In genomic region chr17:51703364-51704341, GRCh38 we compare ENCODE assay signal across 2 cellular contexts.
TF ChIP-seq lines count a peak whose summit lies in the region.

No MANE protein-coding gene starts in this region.

TF ChIP-seq in liver, 16 proteins besides CTCF, POLR2A, EP300 and RAD21:
- TF ChIP-seq, protein P1, sequence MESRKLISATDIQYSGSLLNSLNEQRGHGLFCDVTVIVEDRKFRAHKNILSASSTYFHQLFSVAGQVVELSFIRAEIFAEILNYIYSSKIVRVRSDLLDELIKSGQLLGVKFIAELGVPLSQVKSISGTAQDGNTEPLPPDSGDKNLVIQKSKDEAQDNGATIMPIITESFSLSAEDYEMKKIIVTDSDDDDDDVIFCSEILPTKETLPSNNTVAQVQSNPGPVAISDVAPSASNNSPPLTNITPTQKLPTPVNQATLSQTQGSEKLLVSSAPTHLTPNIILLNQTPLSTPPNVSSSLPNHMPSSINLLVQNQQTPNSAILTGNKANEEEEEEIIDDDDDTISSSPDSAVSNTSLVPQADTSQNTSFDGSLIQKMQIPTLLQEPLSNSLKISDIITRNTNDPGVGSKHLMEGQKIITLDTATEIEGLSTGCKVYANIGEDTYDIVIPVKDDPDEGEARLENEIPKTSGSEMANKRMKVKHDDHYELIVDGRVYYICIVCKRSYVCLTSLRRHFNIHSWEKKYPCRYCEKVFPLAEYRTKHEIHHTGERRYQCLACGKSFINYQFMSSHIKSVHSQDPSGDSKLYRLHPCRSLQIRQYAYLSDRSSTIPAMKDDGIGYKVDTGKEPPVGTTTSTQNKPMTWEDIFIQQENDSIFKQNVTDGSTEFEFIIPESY (IDR thresholded peaks at IDR 0.05) = peak; percentile 57
- TF ChIP-seq TAF1 (conservative IDR thresholded peaks at IDR 0.05) (no peak), EGR1 (IDR thresholded peaks at IDR 0.05; ENCODE audit: low read depth in 2 of 2) (no peak), MAX (IDR thresholded peaks at IDR 0.05) (peak; percentile 18), FOXA2 (IDR thresholded peaks at IDR 0.05) (no peak), YY1 (IDR thresholded peaks at IDR 0.05) (peak; percentile 41), HNF4A (conservative IDR thresholded peaks at IDR 0.05) (peak; percentile 52 to 67), HNF4G (IDR thresholded peaks at IDR 0.05) (no peak), JUND (IDR thresholded peaks at IDR 0.05) (peak; percentile 42 to 78), RXRA (IDR thresholded peaks at IDR 0.05) (peak; percentile 66 to 74), GABPA (IDR thresholded peaks at IDR 0.05 in 1 of 2, conservative IDR thresholded peaks at IDR 0.05 in 1 of 2) (no peak), NR2F2 (IDR thresholded peaks at IDR 0.05) (peak; percentile 29), REST (IDR thresholded peaks at IDR 0.05) (no peak), SP1 (IDR thresholded peaks at IDR 0.05) (no peak), FOXA1 (IDR thresholded peaks at IDR 0.05) (peak; percentile 14)
- TF ChIP-seq, protein P2, sequence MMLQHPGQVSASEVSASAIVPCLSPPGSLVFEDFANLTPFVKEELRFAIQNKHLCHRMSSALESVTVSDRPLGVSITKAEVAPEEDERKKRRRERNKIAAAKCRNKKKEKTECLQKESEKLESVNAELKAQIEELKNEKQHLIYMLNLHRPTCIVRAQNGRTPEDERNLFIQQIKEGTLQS (IDR thresholded peaks at IDR 0.05) = peak; percentile 12

TF ChIP-seq in HepG2, 621 proteins besides CTCF, POLR2A, EP300 and RAD21 (continued from another document):
- no peak for TF ChIP-seq GPBP1L1 (CRISPR knock-in tag; IDR thresholded peaks at IDR 0.05)
- TF ChIP-seq, protein P3, sequence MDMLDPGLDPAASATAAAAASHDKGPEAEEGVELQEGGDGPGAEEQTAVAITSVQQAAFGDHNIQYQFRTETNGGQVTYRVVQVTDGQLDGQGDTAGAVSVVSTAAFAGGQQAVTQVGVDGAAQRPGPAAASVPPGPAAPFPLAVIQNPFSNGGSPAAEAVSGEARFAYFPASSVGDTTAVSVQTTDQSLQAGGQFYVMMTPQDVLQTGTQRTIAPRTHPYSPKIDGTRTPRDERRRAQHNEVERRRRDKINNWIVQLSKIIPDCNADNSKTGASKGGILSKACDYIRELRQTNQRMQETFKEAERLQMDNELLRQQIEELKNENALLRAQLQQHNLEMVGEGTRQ (IDR thresholded peaks at IDR 0.05; ENCODE audit: low read depth, low read length) = no peak
- TF ChIP-seq, protein P3 (CRISPR knock-in tag; IDR thresholded peaks at IDR 0.05; ENCODE audit: borderline replicate concordance) = no peak
